Comparison of ENCODE assay signal across 8 cellular contexts in the genomic region with DNA sequence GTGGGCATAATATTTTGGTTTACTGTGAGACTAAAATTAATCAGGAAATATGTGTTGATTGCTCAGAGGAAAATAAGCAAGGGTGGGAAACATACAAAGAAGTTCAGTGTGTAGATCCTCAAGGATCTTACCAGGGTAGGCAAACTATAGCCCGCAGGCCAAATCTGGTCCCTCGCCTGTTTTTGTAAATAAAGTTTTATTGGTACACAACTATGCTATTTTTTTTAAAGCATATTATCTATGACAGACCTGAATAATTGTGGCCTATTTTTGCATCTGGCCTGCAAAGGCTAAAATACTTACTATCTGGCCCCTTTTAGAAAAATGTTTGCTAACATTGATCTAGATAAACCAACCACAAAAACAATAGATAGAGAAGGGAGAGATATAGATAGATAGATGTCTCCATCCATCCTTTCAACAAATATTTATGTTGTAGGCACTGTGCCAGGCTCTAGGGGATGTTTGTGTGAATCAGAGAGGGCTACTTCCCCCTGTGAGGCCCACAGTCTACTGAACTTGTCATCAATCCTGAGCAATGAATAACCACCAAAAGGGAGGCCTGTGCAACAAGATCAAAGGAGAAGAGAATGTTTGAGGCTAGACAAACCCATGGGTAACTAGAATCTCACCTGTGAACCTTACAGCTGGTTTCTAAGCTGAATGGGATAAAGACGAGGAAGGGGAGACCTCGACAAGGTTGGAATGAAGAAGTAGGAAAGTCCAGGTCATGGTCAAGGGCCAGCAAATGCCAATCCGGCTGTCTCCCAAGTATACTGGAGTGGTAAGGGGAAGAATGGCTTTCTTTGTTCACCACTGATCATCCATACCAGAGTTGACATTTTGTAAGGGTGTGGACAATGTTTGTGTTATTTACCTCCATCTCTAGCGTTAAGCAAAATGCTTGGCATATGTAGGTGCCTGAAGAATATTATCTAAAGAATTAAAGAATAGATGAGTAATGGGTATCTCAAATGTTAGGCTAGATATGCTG. TPM values are rescaled to one million over a fixed set of nuclear protein-coding genes. Genes with fewer than 3 reads are reported as not detected.
DNase-seq lines count a peak whose midpoint lies in the region; ATAC-seq and TF ChIP-seq lines count a peak whose summit lies in the region.

No MANE protein-coding gene starts in this region.

- H3K27ac ChIP-seq in heart right ventricle (no peak overlapping the region), dorsolateral prefrontal cortex (no peak overlapping the region), esophagus muscularis mucosa (replicated peaks in 1 of 4) (no peak overlapping the region)

- H3K36me3 ChIP-seq in heart right ventricle (peaks cover 0 to 43% (median 0%) of the 10 kb centered on the region in 9 donors), esophagus muscularis mucosa (peaks cover 0 to 16% (median 0%) of the 10 kb centered on the region in 4 donors)

- peak overlapping the region in 5 of 10 donors; percentile 1 to 90 (median 55) for H3K27ac Mint-ChIP-seq in naive thymus-derived CD8-positive, alpha-beta T cell

- no peak overlapping the region for H3K4me3 ChIP-seq in heart right ventricle
- no peak overlapping the region for H3K4me3 ChIP-seq in dorsolateral prefrontal cortex
- no peak overlapping the region for H3K4me3 ChIP-seq in esophagus muscularis mucosa

- peak; percentile 84 for DNase-seq in Daoy (ENCODE audit: low read depth)
- peak; percentile 41 for DNase-seq in LoVo (ENCODE audit: low spot score)
- peak; percentile 22 for DNase-seq in activated T-helper 9 cell treated with anti-CD3 and anti-CD28 coated beads, Interleukin-2, amount 50 U/mL, for 16 hours (ENCODE audit: low read depth)
- peak in 8 of 10 donors; percentile 2 to 68 (median 35) for DNase-seq in naive thymus-derived CD8-positive, alpha-beta T cell
- DNase-seq in heart right ventricle = no peak
- no peak for DNase-seq in dorsolateral prefrontal cortex
- no peak for DNase-seq in esophagus muscularis mucosa (ENCODE audit: extremely low spot score)
- DNase-seq in NCI-H1092 treated with DMSO at 0.1 percent for 48 hours (lab: John Stamatoyannopoulos, UW) = no peak

- no peak for TF ChIP-seq POLR2A in esophagus muscularis mucosa (IDR thresholded peaks at IDR 0.05; ENCODE audit: low read depth)

- POLR2A ChIA-PET in naive thymus-derived CD8-positive, alpha-beta T cell (lab: Charles Lee) = interaction anchor here (1.1 to 1.4 kb wide), 3 partner anchors 7 to 66 kb away, joined by 3 to 4 read pairs (median 4); a partner anchor contains a TSS

- peaks cover 0 to 7% (median 0%) of the 10 kb centered on the region in 9 donors for H3K9me3 Mint-ChIP-seq in naive thymus-derived CD8-positive, alpha-beta T cell

- H3K4me1 Mint-ChIP-seq in naive thymus-derived CD8-positive, alpha-beta T cell = peaks cover 22 to 52% (median 44%) of the 10 kb centered on the region in 4 donors

- peak overlapping the region in 9 of 10 donors; percentile 9 to 68 (median 48) for H3K4me3 Mint-ChIP-seq in naive thymus-derived CD8-positive, alpha-beta T cell

- ATAC-seq in naive thymus-derived CD8-positive, alpha-beta T cell = peak; percentile 90 to 92
- no peak for ATAC-seq in heart right ventricle

- TF ChIP-seq CTCF in heart right ventricle (IDR thresholded peaks at IDR 0.05) (no peak), dorsolateral prefrontal cortex (IDR thresholded peaks at IDR 0.05 in 54 of 56, conservative IDR thresholded peaks at IDR 0.05 in 2 of 56; ENCODE audit: low read depth in 1 of 56, partially characterized antibody in 56 of 56) (no peak), esophagus muscularis mucosa (IDR thresholded peaks at IDR 0.05) (no peak)

- H3K9me3 ChIP-seq in heart right ventricle (no peaks in the 10 kb centered on the region), esophagus muscularis mucosa (no peaks in the 10 kb centered on the region)

- no peaks in the 10 kb centered on the region for H3K27me3 ChIP-seq in heart right ventricle
- peaks cover 0 to 20% (median 0%) of the 10 kb centered on the region in 45 donors for H3K27me3 ChIP-seq in dorsolateral prefrontal cortex
- peaks cover 0 to 8% (median 0%) of the 10 kb centered on the region in 4 donors for H3K27me3 ChIP-seq in esophagus muscularis mucosa

- intact Hi-C loops in heart right ventricle (cut with DNase I) (no loop called here), dorsolateral prefrontal cortex (cut with DNase I) (no loop called here), esophagus muscularis mucosa (cut with DNase I) (no loop called here)

- H3K27me3 Mint-ChIP-seq in naive thymus-derived CD8-positive, alpha-beta T cell = no peaks in the 10 kb centered on the region

- TF ChIP-seq EP300 in esophagus muscularis mucosa (IDR thresholded peaks at IDR 0.05) = no peak

- H3K4me1 ChIP-seq in heart right ventricle (peaks cover 0 to 28% (median 6%) of the 10 kb centered on the region in 9 donors), esophagus muscularis mucosa (peaks cover 6 to 10% (median 7%) of the 10 kb centered on the region in 4 donors)

- WGBS in heart right ventricle, 2 donors = 92 to 93% methylated on average over 6 of the region's 6 CpGs
- 91% methylated on average over 6 of the region's 6 CpGs for WGBS in esophagus muscularis mucosa

- no peaks in the 10 kb centered on the region for H3K36me3 Mint-ChIP-seq in naive thymus-derived CD8-positive, alpha-beta T cell

RNA-seq across cellular contexts. Expression of a gene that starts 23.6 kb away (rescaled TPM):
- total RNA-seq in Daoy (2014; rRNA removed; shearing (Covaris generic)) = 2.9 and 3.5 TPM in 2 replicates
- total RNA-seq in naive thymus-derived CD8-positive, alpha-beta T cell = under 1 TPM in 1 of 2 experiments, not detected in 1; 0.05 TPM
- not detected for polyA plus RNA-seq in naive thymus-derived CD8-positive, alpha-beta T cell
- total RNA-seq in heart right ventricle (100 to 1,000 TPM; 166 to 271 (median 216) TPM), dorsolateral prefrontal cortex (1 to 10 TPM in 1 of 120 experiments, under 1 TPM in 53, not detected in 66; 0.03 to 1.1 (median 0.16) TPM), esophagus muscularis mucosa (under 1 TPM in 3 of 4 donors, not detected in 1; under 0.01 to 0.11 (median under 0.01) TPM)
- polyA plus RNA-seq in heart right ventricle = 10 to 100 TPM in 1 of 2 donors, 1 to 10 TPM in 1; 7.8 to 39.5 TPM

Comparison
In these comparisons a context has a peak if more than half of its experiments do, and no peak if none do; other contexts are left out.
1. DNase-seq: peak in Daoy (single experiment), LoVo (single experiment), activated T-helper 9 cell treated with anti-CD3 and anti-CD28 coated beads, Interleukin-2, amount 50 U/mL, for 16 hours (single experiment) and naive thymus-derived CD8-positive, alpha-beta T cell (8 of 10); none in heart right ventricle (0 of 2), dorsolateral prefrontal cortex (0 of 10), esophagus muscularis mucosa (single experiment) and NCI-H1092 treated with DMSO at 0.1 percent for 48 hours (single experiment).
2. ATAC-seq: peak in naive thymus-derived CD8-positive, alpha-beta T cell (2 of 2); none in heart right ventricle (0 of 8).
3. RNA of a gene that starts 23.6 kb away (total RNA-seq): 166 to 271 TPM in heart right ventricle; 2.9 to 3.5 TPM in Daoy, 0.03 to 1.1 TPM in dorsolateral prefrontal cortex, 0.05 TPM in naive thymus-derived CD8-positive, alpha-beta T cell and under 0.01 to 0.11 TPM in esophagus muscularis mucosa; every median in the first group is over 10 times any median in the second.